Comparison of ENCODE assay signal across 19 cellular contexts in the genomic region with DNA sequence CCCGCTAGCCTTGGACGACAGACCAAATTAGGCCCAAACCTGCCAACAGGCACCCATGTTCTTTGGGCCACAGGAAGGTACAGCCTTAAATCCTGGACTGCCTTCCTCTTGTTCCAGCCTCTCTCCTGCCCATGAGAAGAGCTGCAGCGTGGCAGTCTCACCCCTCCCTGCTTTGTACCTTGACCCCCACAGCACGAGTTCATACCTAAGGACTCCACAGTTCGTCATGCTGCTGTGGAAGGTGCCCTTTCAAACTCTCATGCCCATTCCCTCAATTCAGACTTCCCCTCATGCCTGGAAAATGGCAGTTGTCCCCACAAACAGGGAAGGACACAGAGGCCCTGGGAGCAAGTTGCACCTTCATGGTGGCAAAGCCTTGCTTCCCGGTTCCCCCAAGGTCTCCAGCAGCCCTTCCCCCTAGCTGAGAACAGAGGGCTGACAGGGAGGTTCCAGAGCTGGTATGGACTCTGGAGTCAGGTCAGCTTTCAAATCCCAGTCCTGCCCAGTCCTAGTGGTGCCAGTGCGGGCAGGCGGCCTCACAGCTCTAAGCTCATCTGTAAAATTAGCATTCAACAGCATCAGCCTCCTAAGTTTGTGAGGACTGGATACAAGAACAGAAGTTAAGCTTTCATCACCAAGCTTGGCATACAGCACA. TPM values are rescaled to one million over a fixed set of nuclear protein-coding genes. Genes with fewer than 3 reads are reported as not detected.
DNase-seq lines count a peak whose midpoint lies in the region; ATAC-seq lines count a peak whose summit lies in the region.
"Had no signal": no experiment of that assay in that cellular context is flagged by ENCODE, and none has a peak within 500 bp of the region (broad histone marks: within the 10 kb centered on the region; RNA-seq: fewer than 3 reads in every experiment).

No MANE protein-coding gene starts in this region.

- peaks cover 51% of the 10 kb centered on the region for H3K36me3 Mint-ChIP-seq in stimulated activated naive CD8-positive, alpha-beta T cell treated with anti-CD3 and anti-CD28 coated beads, Interleukin-15, Interleukin-2, amounts not matched to agents 100 ng/mL and 50 ng/mL, for 24 hours (ENCODE audit: low read depth)
- peaks cover 69% of the 10 kb centered on the region for H3K36me3 Mint-ChIP-seq in activated CD8-positive, alpha-beta T cell treated with anti-CD3 and anti-CD28 coated beads, Interleukin-2, amount 10 ng/mL, durations not matched to agents 7 days and 5 days (ENCODE audit: low read depth)

- H3K27ac Mint-ChIP-seq in stimulated activated naive CD8-positive, alpha-beta T cell treated with anti-CD3 and anti-CD28 coated beads, Interleukin-15, Interleukin-2, amounts not matched to agents 100 ng/mL and 50 ng/mL, for 24 hours, result peak overlapping the region; percentile 52
- H3K27ac Mint-ChIP-seq in activated CD8-positive, alpha-beta T cell treated with anti-CD3 and anti-CD28 coated beads, Interleukin-2, amount 10 ng/mL, durations not matched to agents 7 days and 5 days, result peak overlapping the region; percentile 32

- CTCF ChIA-PET in activated CD8-positive, alpha-beta T cell treated with anti-CD3 and anti-CD28 coated beads, Interleukin-2, amount 10 ng/mL, durations not matched to agents 7 days and 5 days (lab: Charles Lee), result interaction anchor here (0.8 to 1.7 kb wide), 5 partner anchors 8 to 101 kb away, joined by 3 to 4 read pairs (median 3); a partner anchor contains a TSS

- H3K9me3 Mint-ChIP-seq in stimulated activated naive CD8-positive, alpha-beta T cell treated with anti-CD3 and anti-CD28 coated beads, Interleukin-15, Interleukin-2, amounts not matched to agents 100 ng/mL and 50 ng/mL, for 24 hours, result no peaks in the 10 kb centered on the region
- no peaks in the 10 kb centered on the region for H3K9me3 Mint-ChIP-seq in activated CD8-positive, alpha-beta T cell treated with anti-CD3 and anti-CD28 coated beads, Interleukin-2, amount 10 ng/mL, durations not matched to agents 7 days and 5 days (ENCODE audit: insufficient read depth)
- H3K9me3 Mint-ChIP-seq: stimulated activated naive CD8-positive, alpha-beta T cell treated with anti-CD3 and anti-CD28 coated beads, Interleukin-15, amount 100 ng/mL, for 72 hours had no signal

- ATAC-seq in stimulated activated naive CD8-positive, alpha-beta T cell treated with anti-CD3 and anti-CD28 coated beads, Interleukin-15, Interleukin-2, amounts not matched to agents 100 U/mL and 50 U/mL, for 24 hours, result no peak
- ATAC-seq in activated CD8-positive, alpha-beta T cell treated with anti-CD3 and anti-CD28 coated beads, Interleukin-2, amount 10 ng/mL, durations not matched to agents 7 days and 5 days, result no peak
- ATAC-seq in left colon (peak; percentile 85), GM21423 (IDR thresholded peaks at IDR 0.05; ENCODE audit: unreplicated experiment) (no peak)
- ATAC-seq: stimulated activated naive CD8-positive, alpha-beta T cell treated with anti-CD3 and anti-CD28 coated beads, Interleukin-15, amount 100 ng/mL, for 72 hours had no signal

- intact Hi-C loops in left colon (cut with DNase I, micrococcal nuclease), result no loop called here

- H3K4me1 Mint-ChIP-seq in stimulated activated naive CD8-positive, alpha-beta T cell treated with anti-CD3 and anti-CD28 coated beads, Interleukin-15, Interleukin-2, amounts not matched to agents 100 ng/mL and 50 ng/mL, for 24 hours (ENCODE audit: low read depth), result no peaks in the 10 kb centered on the region
- H3K4me1 Mint-ChIP-seq in activated CD8-positive, alpha-beta T cell treated with anti-CD3 and anti-CD28 coated beads, Interleukin-2, amount 10 ng/mL, durations not matched to agents 7 days and 5 days (ENCODE audit: low read depth), result peaks cover 9% of the 10 kb centered on the region

- POLR2A ChIA-PET in activated CD8-positive, alpha-beta T cell treated with anti-CD3 and anti-CD28 coated beads, Interleukin-2, amount 10 ng/mL, durations not matched to agents 7 days and 5 days (lab: Charles Lee), result interaction anchor here (1.1 to 1.5 kb wide), 2 partner anchors 8 to 13 kb away, joined by 3 to 4 read pairs; no protein-coding TSS in a partner anchor

- no peak overlapping the region for H3K4me3 Mint-ChIP-seq in stimulated activated naive CD8-positive, alpha-beta T cell treated with anti-CD3 and anti-CD28 coated beads, Interleukin-15, Interleukin-2, amounts not matched to agents 100 ng/mL and 50 ng/mL, for 24 hours
- no peak overlapping the region for H3K4me3 Mint-ChIP-seq in activated CD8-positive, alpha-beta T cell treated with anti-CD3 and anti-CD28 coated beads, Interleukin-2, amount 10 ng/mL, durations not matched to agents 7 days and 5 days
- H3K4me3 Mint-ChIP-seq: stimulated activated naive CD8-positive, alpha-beta T cell treated with anti-CD3 and anti-CD28 coated beads, Interleukin-15, amount 100 ng/mL, for 72 hours had no signal

- no peaks in the 10 kb centered on the region for H3K27me3 Mint-ChIP-seq in stimulated activated naive CD8-positive, alpha-beta T cell treated with anti-CD3 and anti-CD28 coated beads, Interleukin-15, Interleukin-2, amounts not matched to agents 100 ng/mL and 50 ng/mL, for 24 hours
- no peaks in the 10 kb centered on the region for H3K27me3 Mint-ChIP-seq in activated CD8-positive, alpha-beta T cell treated with anti-CD3 and anti-CD28 coated beads, Interleukin-2, amount 10 ng/mL, durations not matched to agents 7 days and 5 days (ENCODE audit: low read depth)
- H3K27me3 Mint-ChIP-seq: stimulated activated naive CD8-positive, alpha-beta T cell treated with anti-CD3 and anti-CD28 coated beads, Interleukin-15, amount 100 ng/mL, for 72 hours had no signal

- no peak for DNase-seq in stimulated activated naive CD8-positive, alpha-beta T cell treated with anti-CD3 and anti-CD28 coated beads, Interleukin-15, Interleukin-2, amounts not matched to agents 100 U/mL and 50 U/mL, for 24 hours
- no peak for DNase-seq in activated CD8-positive, alpha-beta T cell treated with anti-CD3 and anti-CD28 coated beads, Interleukin-2, amount 10 ng/mL, durations not matched to agents 7 days and 5 days
- DNase-seq in left colon (no peak), NCI-H345 treated with DMSO at 0.1 percent for 48 hours (lab: John Stamatoyannopoulos, UW; ENCODE audit: unreplicated experiment) (no peak)
- DNase-seq in stimulated activated CD4-positive, alpha-beta T cell treated with anti-CD3 and anti-CD28 coated beads, Interleukin-1b, Interleukin-23, amount 100 ng/mL, for 48 hours, result no peak
- DNase-seq: activated T-cell treated with anti-CD3 and anti-CD28 coated beads, Interleukin-2, amount 50 U/mL, for 48 hours; brain microvascular endothelial cell; COR-L47; dermis blood vessel endothelial cell; mesenchymal stem cell; NCI-H1930; NCI-H226; PC-9; stimulated activated CD4-positive, alpha-beta T cell treated with anti-CD3 and anti-CD28 coated beads, Interleukin-2, amount 100 ng/mL, for 24 hours; stimulated activated naive CD8-positive, alpha-beta T cell treated with anti-CD3 and anti-CD28 coated beads, Interleukin-15, amount 100 ng/mL, for 72 hours; T-helper 2 cell; transverse colon had no signal

RNA-seq across cellular contexts. Expression of a gene that starts 8.6 kb away (rescaled TPM):
- total RNA-seq in activated CD8-positive, alpha-beta T cell treated with anti-CD3 and anti-CD28 coated beads, Interleukin-2, amount 10 ng/mL, durations not matched to agents 7 days and 5 days, result 10 to 100 TPM; 48.2 to 49.0 TPM
- 10 to 100 TPM; 40.9 to 43.3 TPM for total RNA-seq in left colon

RNA-seq across cellular contexts. Expression of a gene that starts 13.7 kb away (rescaled TPM):
- total RNA-seq in activated CD8-positive, alpha-beta T cell treated with anti-CD3 and anti-CD28 coated beads, Interleukin-2, amount 10 ng/mL, durations not matched to agents 7 days and 5 days, result 10 to 100 TPM; 19.5 to 21.5 TPM
- 1 to 10 TPM; 8.1 to 8.7 TPM for total RNA-seq in left colon

RNA-seq across cellular contexts. Expression of a gene that starts 16.3 kb away (rescaled TPM):
- total RNA-seq in activated CD8-positive, alpha-beta T cell treated with anti-CD3 and anti-CD28 coated beads, Interleukin-2, amount 10 ng/mL, durations not matched to agents 7 days and 5 days, result 10 to 100 TPM; 31.8 to 36.0 TPM
- 10 to 100 TPM; 20.5 to 42.2 TPM for total RNA-seq in left colon

RNA-seq across cellular contexts. Expression of a gene that starts 21.2 kb away (rescaled TPM):
- total RNA-seq in activated CD8-positive, alpha-beta T cell treated with anti-CD3 and anti-CD28 coated beads, Interleukin-2, amount 10 ng/mL, durations not matched to agents 7 days and 5 days, result 10 to 100 TPM; 49.9 to 54.5 TPM
- 10 to 100 TPM; 40.8 to 50.1 TPM for total RNA-seq in left colon

RNA-seq across cellular contexts. Expression of a gene that starts 35.3 kb away (rescaled TPM):
- total RNA-seq in activated CD8-positive, alpha-beta T cell treated with anti-CD3 and anti-CD28 coated beads, Interleukin-2, amount 10 ng/mL, durations not matched to agents 7 days and 5 days, result 10 to 100 TPM; 73.1 to 83.8 TPM
- 10 to 100 TPM; 43.0 to 47.9 TPM for total RNA-seq in left colon
